ENCODE assay signal across 22 cellular contexts in genomic region chr10:61784354-61785131, GRCh38.
DNase-seq lines count a peak whose midpoint lies in the region; ATAC-seq and FAIRE-seq lines count a peak whose summit lies in the region.
"Had no signal": no experiment of that assay in that cellular context is flagged by ENCODE, and none has a peak within 500 bp of the region (broad histone marks: within the 10 kb centered on the region; RNA-seq: fewer than 3 reads in every experiment).

No MANE protein-coding gene starts in this region.

- peaks cover 72% of the 10 kb centered on the region for H3K4me1 Mint-ChIP-seq in activated naive CD8-positive, alpha-beta T cell treated with anti-CD3 and anti-CD28 coated beads, Interleukin-2, amount 50 U/mL, for 24 hours

- no peaks in the 10 kb centered on the region for H3K9me3 Mint-ChIP-seq in activated naive CD8-positive, alpha-beta T cell treated with anti-CD3 and anti-CD28 coated beads, Interleukin-2, amount 50 U/mL, for 24 hours
- H3K9me3 Mint-ChIP-seq: activated naive CD8-positive, alpha-beta T cell treated with anti-CD3 and anti-CD28 coated beads, Interleukin-2, amount 10 ng/mL, durations not matched to agents 7 days and 5 days; CD4-positive, alpha-beta T cell had no signal

- DNase-seq in activated CD8-positive, alpha-beta memory T cell treated with anti-CD3 and anti-CD28 coated beads for 24 hours: peak; percentile 62
- no peak for DNase-seq in activated CD8-positive, alpha-beta memory T cell treated with anti-CD3 and anti-CD28 coated beads, Interleukin-2, amount 50 U/mL, for 4 hours
- peak; percentile 54 to 61 for DNase-seq in activated CD4-positive, alpha-beta T cell treated with anti-CD3 and anti-CD28 coated beads, Interleukin-2, amount 50 U/mL, for 48 hours
- peak; percentile 17 for DNase-seq in activated naive CD8-positive, alpha-beta T cell treated with anti-CD3 and anti-CD28 coated beads, Interleukin-2, amount 50 U/mL, for 24 hours
- DNase-seq in stimulated activated CD4-positive, alpha-beta T cell treated with anti-CD3 and anti-CD28 coated beads, TNF-alpha, amount 100 ng/mL, for 48 hours (ENCODE audit: low read depth in 3 of 3): peak in 2 of 3 donors; percentile 5 to 29
- no peak for DNase-seq in urothelium cell line (ENCODE audit: low spot score)
- DNase-seq in SHP77 (lab: John Stamatoyannopoulos, UW): no peak
- DNase-seq in midbrain (lab: John Stamatoyannopoulos, UW): no peak
- DNase-seq: ACHN; activated naive CD8-positive, alpha-beta T cell treated with anti-CD3 and anti-CD28 coated beads, Interleukin-2, amount 10 ng/mL, durations not matched to agents 7 days and 5 days; brain microvascular endothelial cell; CD4-positive, alpha-beta T cell; foreskin keratinocyte; hypothalamus; mammary epithelial cell; NCI-H2171; NCI-H748 treated with DMSO at 0.1 percent for 48 hours; posterior cingulate gyrus; SJCRH30; T-helper 9 cell; upper lobe of left lung had no signal

- FAIRE-seq in urothelium cell line (lab: Jason Lieb, UNC): no peak

- H3K4me3 Mint-ChIP-seq in activated naive CD8-positive, alpha-beta T cell treated with anti-CD3 and anti-CD28 coated beads, Interleukin-2, amount 50 U/mL, for 24 hours: no peak overlapping the region
- H3K4me3 Mint-ChIP-seq: activated naive CD8-positive, alpha-beta T cell treated with anti-CD3 and anti-CD28 coated beads, Interleukin-2, amount 10 ng/mL, durations not matched to agents 7 days and 5 days; CD4-positive, alpha-beta T cell had no signal

- ATAC-seq in activated naive CD8-positive, alpha-beta T cell treated with anti-CD3 and anti-CD28 coated beads, Interleukin-2, amount 50 U/mL, for 24 hours: peak; percentile 61
- ATAC-seq: foreskin keratinocyte; naive thymus-derived CD4-positive, alpha-beta T cell had no signal

- H3K27me3 Mint-ChIP-seq in activated naive CD8-positive, alpha-beta T cell treated with anti-CD3 and anti-CD28 coated beads, Interleukin-2, amount 50 U/mL, for 24 hours: no peaks in the 10 kb centered on the region
- H3K27me3 Mint-ChIP-seq: activated naive CD8-positive, alpha-beta T cell treated with anti-CD3 and anti-CD28 coated beads, Interleukin-2, amount 10 ng/mL, durations not matched to agents 7 days and 5 days; CD4-positive, alpha-beta T cell had no signal

- H3K27ac Mint-ChIP-seq in activated naive CD8-positive, alpha-beta T cell treated with anti-CD3 and anti-CD28 coated beads, Interleukin-2, amount 50 U/mL, for 24 hours: peak overlapping the region; percentile 47
- H3K27ac Mint-ChIP-seq: activated naive CD8-positive, alpha-beta T cell treated with anti-CD3 and anti-CD28 coated beads, Interleukin-2, amount 10 ng/mL, durations not matched to agents 7 days and 5 days; CD4-positive, alpha-beta T cell had no signal

- H3K36me3 Mint-ChIP-seq in activated naive CD8-positive, alpha-beta T cell treated with anti-CD3 and anti-CD28 coated beads, Interleukin-2, amount 50 U/mL, for 24 hours (ENCODE audit: low read depth): peaks cover 1% of the 10 kb centered on the region
- H3K36me3 Mint-ChIP-seq: activated naive CD8-positive, alpha-beta T cell treated with anti-CD3 and anti-CD28 coated beads, Interleukin-2, amount 10 ng/mL, durations not matched to agents 7 days and 5 days had no signal

Comparison
In these comparisons a context has a peak if more than half of its experiments do, and no peak if none do; other contexts are left out.
1. DNase-seq: peak in activated CD8-positive, alpha-beta memory T cell treated with anti-CD3 and anti-CD28 coated beads for 24 hours (single experiment), activated CD4-positive, alpha-beta T cell treated with anti-CD3 and anti-CD28 coated beads, Interleukin-2, amount 50 U/mL, for 48 hours (2 of 2), activated naive CD8-positive, alpha-beta T cell treated with anti-CD3 and anti-CD28 coated beads, Interleukin-2, amount 50 U/mL, for 24 hours (single experiment) and stimulated activated CD4-positive, alpha-beta T cell treated with anti-CD3 and anti-CD28 coated beads, TNF-alpha, amount 100 ng/mL, for 48 hours (2 of 3); none in activated CD8-positive, alpha-beta memory T cell treated with anti-CD3 and anti-CD28 coated beads, Interleukin-2, amount 50 U/mL, for 4 hours (single experiment), urothelium cell line (single experiment), SHP77 (0 of 2) and midbrain (single experiment).